9 cellular contexts compared by ENCODE assay signal in genomic region chr5:77168187-77168883, GRCh38. TPM values are rescaled to one million over a fixed set of nuclear protein-coding genes. Genes with fewer than 3 reads are reported as not detected.
DNase-seq lines count a peak whose midpoint lies in the region; ATAC-seq and TF ChIP-seq lines count a peak whose summit lies in the region.
"Had no signal": no experiment of that assay in that cellular context is flagged by ENCODE, and none has a peak within 500 bp of the region (broad histone marks: within the 10 kb centered on the region; RNA-seq: fewer than 3 reads in every experiment).

No MANE protein-coding gene starts in this region.

- no peaks in the 10 kb centered on the region for H3K9me2 ChIP-seq in GM23248 (ENCODE audit: insufficient read depth)

- no peaks in the 10 kb centered on the region for H4K20me1 ChIP-seq in GM23248 (ENCODE audit: insufficient read depth)

- no peaks in the 10 kb centered on the region for H3K4me1 Mint-ChIP-seq in CD4-positive, alpha-beta T cell (ENCODE audit: low read depth)

- H3K9me3 ChIP-seq in GM23248 (ENCODE audit: low read depth) (no peaks in the 10 kb centered on the region), heart left ventricle (no peaks in the 10 kb centered on the region), sigmoid colon (no peaks in the 10 kb centered on the region)
- no peaks in the 10 kb centered on the region for H3K9me3 ChIP-seq in CD4-positive, alpha-beta T cell (ENCODE audit: control insufficient read depth, low read length)

- H3K27me3 ChIP-seq in GM23248 (replicated peaks; ENCODE audit: insufficient read depth) (no peaks in the 10 kb centered on the region), heart left ventricle (no peaks in the 10 kb centered on the region), sigmoid colon (no peaks in the 10 kb centered on the region)
- H3K27me3 ChIP-seq in CD4-positive, alpha-beta T cell (ENCODE audit: control insufficient read depth, insufficient read depth, low read length): peaks cover 4% of the 10 kb centered on the region

- peaks cover 8% of the 10 kb centered on the region for H3K27me3 Mint-ChIP-seq in CD4-positive, alpha-beta T cell

- intact Hi-C loops in heart left ventricle (cut with DNase I): no loop called here
- intact Hi-C loops in sigmoid colon (cut with DNase I): loop anchor here (5.0 kb wide), 1 partner anchor 39 kb away; no protein-coding TSS in a partner anchor
- intact Hi-C loops in CD4-positive, alpha-beta T cell (cut with DNase I, micrococcal nuclease): no loop called here

- peak overlapping the region; percentile 51 for H3K4me3 ChIP-seq in GM23248
- no peak overlapping the region for H3K4me3 ChIP-seq in heart left ventricle
- H3K4me3 ChIP-seq in sigmoid colon: no peak overlapping the region

- H2AFZ ChIP-seq in GM23248: peak overlapping the region; percentile 67

- CTCF ChIA-PET in CD4-positive, alpha-beta T cell (lab: Charles Lee): no interaction called here

- H3K4me3 Mint-ChIP-seq in CD4-positive, alpha-beta T cell: no peak overlapping the region

- POLR2A ChIA-PET in CD4-positive, alpha-beta T cell (lab: Charles Lee): no interaction called here

- H3K36me3 Mint-ChIP-seq in CD4-positive, alpha-beta T cell (ENCODE audit: low read depth): no peaks in the 10 kb centered on the region

- 20 to 21% methylated on average over 9 of the region's 9 CpGs for WGBS in GM23248 (ENCODE audit: low coverage in 1 of 2, low lambda C conversion rate in 2 of 2, missing lambda C conversion rate in 2 of 2), 2 experiments
- WGBS in heart left ventricle, 4 donors: 21 to 35% (median 25%) methylated on average over 4 to 9 of the region's 9 CpGs
- 41 to 72% methylated on average over 9 of the region's 9 CpGs for WGBS in sigmoid colon, 2 donors

- no peaks in the 10 kb centered on the region for H3K9me3 Mint-ChIP-seq in CD4-positive, alpha-beta T cell

- no peaks in the 10 kb centered on the region for H3F3A ChIP-seq in GM23248 (ENCODE audit: insufficient read depth)

- TF ChIP-seq EP300 in sigmoid colon (IDR thresholded peaks at IDR 0.05): no peak

- in situ Hi-C loops in GM23248 (cut with MboI): no loop called here

- ATAC-seq in SK-N-SH treated with all-trans-retinoic acid at 6 μM for 48 hours (peak; percentile 81), heart left ventricle (peak; percentile 85 to 93 (median 87))
- no peak for ATAC-seq in CD4-positive, alpha-beta T cell (ENCODE audit: poor library complexity)
- ATAC-seq: activated CD4-positive, CD25-positive, alpha-beta regulatory T cell treated with anti-CD3 and anti-CD28 coated beads, Interleukin-2, amount 50 U/mL, for 24 hours had no signal

- H3K4me1 ChIP-seq in GM23248 (ENCODE audit: insufficient read depth) (peaks cover 18% of the 10 kb centered on the region), heart left ventricle (peaks cover 0 to 30% (median 23%) of the 10 kb centered on the region in 12 donors), sigmoid colon (peaks cover 0 to 24% (median 18%) of the 10 kb centered on the region in 4 donors)

- peak overlapping the region; percentile 67 for H3K9ac ChIP-seq in GM23248

- H3K79me2 ChIP-seq in GM23248 (ENCODE audit: insufficient read depth): no peaks in the 10 kb centered on the region

- H3K27ac ChIP-seq in GM23248: peak overlapping the region; percentile 90
- peak overlapping the region in 11 of 12 donors; percentile 15 to 93 (median 63) for H3K27ac ChIP-seq in heart left ventricle
- peak overlapping the region in 3 of 4 donors; percentile 64 to 72 (median 64) for H3K27ac ChIP-seq in sigmoid colon
- no peak overlapping the region for H3K27ac ChIP-seq in CD4-positive, alpha-beta T cell (ENCODE audit: low read depth, low read length)

- DNase-seq in GM23248: peak; percentile 89
- peak; percentile 67 to 89 (median 84) for DNase-seq in heart left ventricle
- DNase-seq in sigmoid colon: peak; percentile 91
- DNase-seq in CD4-positive, alpha-beta T cell: no peak
- no peak for DNase-seq in activated CD4-positive, alpha-beta T cell treated with anti-CD3 and anti-CD28 coated beads, Interleukin-2, amount 50 U/mL, for 4 hours
- DNase-seq in AML-193 (lab: John Stamatoyannopoulos, UW): no peak
- no peak for DNase-seq in DMS114 treated with DMSO at 0.1 percent for 48 hours (lab: John Stamatoyannopoulos, UW; ENCODE audit: unreplicated experiment)

- no peak overlapping the region for H3K27ac Mint-ChIP-seq in CD4-positive, alpha-beta T cell

- TF ChIP-seq POLR2A in heart left ventricle (IDR thresholded peaks at IDR 0.05) (no peak), sigmoid colon (IDR thresholded peaks at IDR 0.05) (no peak)

- no peaks in the 10 kb centered on the region for H3K36me3 ChIP-seq in GM23248 (ENCODE audit: low read depth)
- no peaks in the 10 kb centered on the region for H3K36me3 ChIP-seq in heart left ventricle
- H3K36me3 ChIP-seq in sigmoid colon: no peaks in the 10 kb centered on the region

- TF ChIP-seq CTCF in heart left ventricle (IDR thresholded peaks at IDR 0.05) (no peak), sigmoid colon (IDR thresholded peaks at IDR 0.05) (no peak)
- no peak for TF ChIP-seq CTCF in CD4-positive, alpha-beta T cell (IDR thresholded peaks at IDR 0.05)

- peak overlapping the region; percentile 77 for H3K4me2 ChIP-seq in GM23248 (ENCODE audit: unreplicated experiment)

TF ChIP-seq in SK-N-SH treated with all-trans-retinoic acid at 6 μM for 48 hours, 23 proteins besides CTCF, POLR2A, EP300 and RAD21:
- TF ChIP-seq TSHZ2 (CRISPR knock-in tag; IDR thresholded peaks at IDR 0.05) (no peak), POU6F1 (CRISPR knock-in tag; IDR thresholded peaks at IDR 0.05; ENCODE audit: borderline replicate concordance, low read depth) (no peak), PPARA (CRISPR knock-in tag; IDR thresholded peaks at IDR 0.05; ENCODE audit: borderline replicate concordance) (no peak), GLIS3 (CRISPR knock-in tag; IDR thresholded peaks at IDR 0.05) (no peak), TOX (CRISPR knock-in tag; IDR thresholded peaks at IDR 0.05; ENCODE audit: borderline replicate concordance) (no peak), ISL1 (CRISPR knock-in tag; IDR thresholded peaks at IDR 0.05) (no peak), ZFP3 (CRISPR knock-in tag; IDR thresholded peaks at IDR 0.05) (no peak), TCF4 (CRISPR knock-in tag; IDR thresholded peaks at IDR 0.05; ENCODE audit: borderline replicate concordance) (no peak), ZNF70 (CRISPR knock-in tag; IDR thresholded peaks at IDR 0.05) (no peak)

RNA-seq across cellular contexts. Expression of gene PDE8B, which starts 42.1 kb away (rescaled TPM):
- not detected in 2 replicates for total RNA-seq in GM23248 (2014; rRNA removed; shearing (Covaris generic))
- polyA plus RNA-seq in GM23248 (2016; fragmentation: Nextera tagmentation; extraction: Ambion mirVana) (0.33 and 0.40 TPM in 2 replicates), heart left ventricle (1 to 10 TPM; 1.1 to 2.0 TPM), sigmoid colon (under 1 TPM; 0.23 to 0.60 (median 0.52) TPM)
- total RNA-seq in heart left ventricle (1 to 10 TPM; 2.4 to 9.3 (median 3.5) TPM), sigmoid colon (10 to 100 TPM in 1 of 4 donors, 1 to 10 TPM in 3; 2.9 to 11.3 (median 6.1) TPM)
- under 1 TPM; 0.22 to 0.27 TPM for total RNA-seq in CD4-positive, alpha-beta T cell

Comparison
In these comparisons a context has a peak if more than half of its experiments do, and no peak if none do; other contexts are left out.
1. DNase-seq: peak in GM23248 (single experiment), heart left ventricle (5 of 5) and sigmoid colon (single experiment); none in CD4-positive, alpha-beta T cell (0 of 10), activated CD4-positive, alpha-beta T cell treated with anti-CD3 and anti-CD28 coated beads, Interleukin-2, amount 50 U/mL, for 4 hours (0 of 2), AML-193 (0 of 2) and DMS114 treated with DMSO at 0.1 percent for 48 hours (single experiment).